ENCODE assay signal across 1 cellular context in the genomic region with DNA sequence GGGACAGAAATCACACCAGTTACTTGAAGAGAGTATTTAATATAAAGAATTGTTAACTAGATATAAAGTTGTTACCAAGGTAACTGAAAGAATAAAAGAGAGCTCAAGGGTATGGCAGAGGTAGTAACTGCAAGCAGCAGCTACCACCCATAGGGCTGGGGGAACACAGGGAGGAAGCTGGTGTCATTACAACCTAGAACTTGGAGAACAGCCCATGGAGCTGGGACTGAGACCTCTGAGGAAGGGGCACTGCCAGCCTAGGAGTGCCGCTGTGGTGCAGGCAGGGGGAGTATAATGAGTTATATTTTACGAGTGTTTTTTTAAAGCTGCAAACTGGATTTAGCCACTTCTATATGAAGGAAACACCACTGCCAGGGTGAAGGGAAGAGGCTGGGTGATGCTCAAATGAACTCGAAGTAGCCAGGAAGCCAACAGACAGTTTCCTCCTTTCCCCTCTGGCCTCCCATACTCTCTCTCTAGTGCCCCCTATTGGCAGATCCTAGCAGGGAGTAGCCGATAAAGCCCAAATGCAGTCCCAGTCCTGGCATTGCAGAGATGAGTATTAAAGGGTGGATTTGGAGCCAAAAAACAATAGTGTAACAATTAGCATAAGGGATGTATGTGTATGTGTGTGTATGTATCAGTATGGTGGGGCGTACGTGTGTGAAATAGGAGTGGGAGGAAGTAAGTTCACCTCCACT.
TF ChIP-seq lines count a peak whose summit lies in the region.

No MANE protein-coding gene starts in this region.

TF ChIP-seq in H1, 55 proteins besides CTCF, POLR2A, EP300 and RAD21:
- TF ChIP-seq RBBP5 (IDR thresholded peaks at IDR 0.05; ENCODE audit: borderline replicate concordance, low read depth, low read length) (no peak), SP2 (IDR thresholded peaks at IDR 0.05; ENCODE audit: low read length) (no peak)
- TF ChIP-seq, protein P1, sequence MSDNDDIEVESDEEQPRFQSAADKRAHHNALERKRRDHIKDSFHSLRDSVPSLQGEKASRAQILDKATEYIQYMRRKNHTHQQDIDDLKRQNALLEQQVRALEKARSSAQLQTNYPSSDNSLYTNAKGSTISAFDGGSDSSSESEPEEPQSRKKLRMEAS (IDR thresholded peaks at IDR 0.05) = no peak
